ENCODE assay signal across 22 cellular contexts in genomic region chr3:122739172-122739571, GRCh38. TPM values are rescaled to one million over a fixed set of nuclear protein-coding genes. Genes with fewer than 3 reads are reported as not detected.
DNase-seq lines count a peak whose midpoint lies in the region; ATAC-seq, FAIRE-seq and TF ChIP-seq lines count a peak whose summit lies in the region.
"Had no signal": no experiment of that assay in that cellular context is flagged by ENCODE, and none has a peak within 500 bp of the region (broad histone marks: within the 10 kb centered on the region; RNA-seq: fewer than 3 reads in every experiment).

No MANE protein-coding gene starts in this region.

- ATAC-seq in memory B cell (ENCODE audit: low read depth), result no peak
- ATAC-seq in activated CD8-positive, alpha-beta T cell treated with anti-CD3 and anti-CD28 coated beads for 36 hours, result no peak
- ATAC-seq: CD8-positive, alpha-beta T cell; HCT116 had no signal

- H3K4me3 ChIP-seq in HUES48 (ENCODE audit: low read depth, low read length) (no peak overlapping the region), H1 (ENCODE audit: extremely low read depth in 1 of 4, insufficient read depth in 2 of 4, low read depth in 3 of 4, low read length in 4 of 4) (no peak overlapping the region), neural progenitor cell (no peak overlapping the region)
- H3K4me3 ChIP-seq: BLaER1 had no signal

- H3K4me3 Mint-ChIP-seq in memory B cell, result no peak overlapping the region
- H3K4me3 Mint-ChIP-seq in neural progenitor cell, result no peak overlapping the region
- H3K4me3 Mint-ChIP-seq in activated CD8-positive, alpha-beta T cell treated with anti-CD3 and anti-CD28 coated beads for 36 hours, result no peak overlapping the region
- H3K4me3 Mint-ChIP-seq: B cell; CD8-positive, alpha-beta T cell; H9 had no signal

- no peak overlapping the region for H3K23ac ChIP-seq in H1 (ENCODE audit: insufficient read length)

- no peak overlapping the region for H3K14ac ChIP-seq in H1 (ENCODE audit: insufficient read length)

- TF ChIP-seq RAD21 in H1 (IDR thresholded peaks at IDR 0.05 in 1 of 2, conservative IDR thresholded peaks at IDR 0.05 in 1 of 2; ENCODE audit: low read depth in 2 of 2, low read length in 2 of 2), result no peak

- no peak for DNase-seq in GM19239 (ENCODE audit: insufficient read length, low spot score)
- no peak for DNase-seq in H1 (ENCODE audit: low read depth in 1 of 2, low spot score in 2 of 2)
- no peak for DNase-seq in memory B cell (ENCODE audit: low spot score in 2 of 2)
- DNase-seq in inferior parietal cortex (ENCODE audit: extremely low spot score), result no peak
- DNase-seq in neural progenitor cell (ENCODE audit: low spot score), result no peak
- no peak for DNase-seq in activated CD8-positive, alpha-beta T cell treated with anti-CD3 and anti-CD28 coated beads for 36 hours
- DNase-seq: Caco-2; CD4-positive, CD25-positive, alpha-beta regulatory T cell; CD8-positive, alpha-beta T cell; DMS153; DND-41; GOT3; H9 had no signal

- no peak overlapping the region for H4K5ac ChIP-seq in H1 (ENCODE audit: insufficient read length, low read depth, low read length)

- H3K79me1 ChIP-seq in H1 (ENCODE audit: low read depth, low read length), result no peaks in the 10 kb centered on the region

- no peak overlapping the region for H4K8ac ChIP-seq in H1 (ENCODE audit: extremely low read depth, insufficient read depth, low read length)

- no peak overlapping the region for H2BK5ac ChIP-seq in H1 (ENCODE audit: low read depth, low read length)

- intact Hi-C loops in activated CD8-positive, alpha-beta T cell treated with anti-CD3 and anti-CD28 coated beads for 36 hours (cut with micrococcal nuclease), result no loop called here

- no peak overlapping the region for H2AFZ ChIP-seq in H1 (ENCODE audit: low read length)
- H2AFZ ChIP-seq in neural progenitor cell (replicated peaks), result no peak overlapping the region

- no peak overlapping the region for H2BK120ac ChIP-seq in H1 (replicated peaks; ENCODE audit: low read depth, low read length)

- H3K27me3 ChIP-seq in HUES48 (ENCODE audit: control insufficient read depth, insufficient read depth, low read length) (no peaks in the 10 kb centered on the region), H1 (replicated peaks in 1 of 4; ENCODE audit: control insufficient read depth in 3 of 4, extremely low read depth in 1 of 4, insufficient read depth in 3 of 4, low read length in 3 of 4) (no peaks in the 10 kb centered on the region), neural progenitor cell (no peaks in the 10 kb centered on the region)
- H3K27me3 ChIP-seq: BLaER1 had no signal

- H3K27ac Mint-ChIP-seq in memory B cell (peak overlapping the region; percentile 68), neural progenitor cell (no peak overlapping the region)
- no peak overlapping the region for H3K27ac Mint-ChIP-seq in activated CD8-positive, alpha-beta T cell treated with anti-CD3 and anti-CD28 coated beads for 36 hours
- H3K27ac Mint-ChIP-seq: B cell; CD4-positive, CD25-positive, alpha-beta regulatory T cell; CD8-positive, alpha-beta T cell had no signal

- H2BK12ac ChIP-seq in H1 (ENCODE audit: low read depth, low read length), result no peak overlapping the region

- H3F3A ChIP-seq in neural progenitor cell (ENCODE audit: low read depth), result peaks cover 6% of the 10 kb centered on the region

- peaks cover 12% of the 10 kb centered on the region; the same call in 1 of the 2 replicates for H3K36me3 ChIP-seq in HUES48 (ENCODE audit: control insufficient read depth, insufficient read depth, low read length)
- peaks cover 0 to 11% (median 3%) of the 10 kb centered on the region in 4 experiments; a peak in 3 of 8 replicates for H3K36me3 ChIP-seq in H1 (ENCODE audit: control insufficient read depth in 2 of 4, insufficient read depth in 4 of 4, low read length in 3 of 4)
- H3K36me3 ChIP-seq in neural progenitor cell, result no peaks in the 10 kb centered on the region

- H3K9ac ChIP-seq in HUES48 (ENCODE audit: low read depth, low read length), result no peak overlapping the region
- no peak overlapping the region for H3K9ac ChIP-seq in H1 (replicated peaks in 1 of 4; ENCODE audit: extremely low read depth in 1 of 4, low read depth in 3 of 4, low read length in 3 of 4)
- H3K9ac ChIP-seq in neural progenitor cell, result no peak overlapping the region
- H3K9ac ChIP-seq: BLaER1 had no signal

- no peak overlapping the region for H3K4me2 ChIP-seq in H1 (ENCODE audit: insufficient read depth in 1 of 2, low read depth in 2 of 2, low read length in 2 of 2)
- H3K4me2 ChIP-seq in neural progenitor cell, result no peak overlapping the region
- H3K4me2 ChIP-seq: BLaER1 had no signal

- H3K79me2 ChIP-seq in H1 (ENCODE audit: control insufficient read depth in 1 of 2, insufficient read depth in 2 of 2, low read length in 2 of 2) (no peaks in the 10 kb centered on the region), neural progenitor cell (ENCODE audit: low read depth) (no peaks in the 10 kb centered on the region)

- no peak for TF ChIP-seq EP300 in H1 (IDR thresholded peaks at IDR 0.05; ENCODE audit: borderline replicate concordance in 1 of 2, low read depth in 2 of 2, low read length in 2 of 2)

- H3K4ac ChIP-seq in H1 (replicated peaks; ENCODE audit: insufficient read length, low read depth, low read length), result no peak overlapping the region

- no peak for TF ChIP-seq CTCF in H1 (IDR thresholded peaks at IDR 0.05; ENCODE audit: control extremely low read depth in 1 of 3, insufficient read depth in 1 of 3, low read depth in 1 of 3, low read length in 3 of 3)
- TF ChIP-seq CTCF in neural progenitor cell (IDR thresholded peaks at IDR 0.05), result no peak
- TF ChIP-seq CTCF in activated CD8-positive, alpha-beta T cell treated with anti-CD3 and anti-CD28 coated beads for 36 hours (IDR thresholded peaks at IDR 0.05), result no peak

- H3K27ac ChIP-seq in HUES48 (ENCODE audit: low read depth, low read length) (peak overlapping the region; percentile 63), H1 (ENCODE audit: low read depth, low read length) (no peak overlapping the region), neural progenitor cell (no peak overlapping the region)
- H3K27ac ChIP-seq: 22Rv1, BLaER1, C4-2B had no signal

- H3K4me1 Mint-ChIP-seq in memory B cell, result no peaks in the 10 kb centered on the region
- H3K4me1 Mint-ChIP-seq in neural progenitor cell, result no peaks in the 10 kb centered on the region
- H3K4me1 Mint-ChIP-seq in activated CD8-positive, alpha-beta T cell treated with anti-CD3 and anti-CD28 coated beads for 36 hours (ENCODE audit: low read depth), result no peaks in the 10 kb centered on the region
- H3K4me1 Mint-ChIP-seq: B cell had no signal

- no peak overlapping the region for H4K91ac ChIP-seq in H1 (replicated peaks; ENCODE audit: insufficient read length, low read length)

- H3K9me3 Mint-ChIP-seq in memory B cell, result no peaks in the 10 kb centered on the region
- no peaks in the 10 kb centered on the region for H3K9me3 Mint-ChIP-seq in neural progenitor cell
- peaks cover 5% of the 10 kb centered on the region for H3K9me3 Mint-ChIP-seq in activated CD8-positive, alpha-beta T cell treated with anti-CD3 and anti-CD28 coated beads for 36 hours

- H4K20me1 ChIP-seq in H1 (replicated peaks in 1 of 2; ENCODE audit: control insufficient read depth in 1 of 2, insufficient read depth in 2 of 2, low read length in 2 of 2) (no peaks in the 10 kb centered on the region), neural progenitor cell (ENCODE audit: low read depth) (no peaks in the 10 kb centered on the region)
- H4K20me1 ChIP-seq: BLaER1 had no signal

- no peaks in the 10 kb centered on the region for H3K9me3 ChIP-seq in HUES48 (ENCODE audit: control insufficient read depth, insufficient read depth, low read length)
- H3K9me3 ChIP-seq in H1 (ENCODE audit: insufficient read depth in 2 of 2, low read depth in 1 of 2, low read length in 1 of 2), result no peaks in the 10 kb centered on the region
- no peaks in the 10 kb centered on the region for H3K9me3 ChIP-seq in neural progenitor cell (ENCODE audit: low read depth)
- H3K9me3 ChIP-seq: Caco-2 had no signal

- CTCF ChIA-PET in H1 (lab: Charles Lee; ENCODE audit: partially characterized antibody), result interaction anchor here (0.7 to 1.3 kb wide), 2 partner anchors 16 to 20 kb away, joined by 3 to 5 read pairs; no protein-coding TSS in a partner anchor
- CTCF ChIA-PET in activated CD8-positive, alpha-beta T cell treated with anti-CD3 and anti-CD28 coated beads for 36 hours (lab: Charles Lee), result no interaction called here

- H3K23me2 ChIP-seq in H1 (ENCODE audit: low read depth, low read length), result no peaks in the 10 kb centered on the region

- TF ChIP-seq POLR2A in H1 (IDR thresholded peaks at IDR 0.05; ENCODE audit: control extremely low read depth in 1 of 2, low read depth in 2 of 2, low read length in 2 of 2), result no peak

- peaks cover 33% of the 10 kb centered on the region for H3K36me3 Mint-ChIP-seq in memory B cell
- H3K36me3 Mint-ChIP-seq in neural progenitor cell, result peaks cover 27% of the 10 kb centered on the region
- H3K36me3 Mint-ChIP-seq in activated CD8-positive, alpha-beta T cell treated with anti-CD3 and anti-CD28 coated beads for 36 hours (ENCODE audit: low read depth), result peaks cover 37% of the 10 kb centered on the region

- H2BK20ac ChIP-seq in H1 (ENCODE audit: low read length), result no peak overlapping the region

- no peak overlapping the region for H2AK5ac ChIP-seq in H1 (ENCODE audit: low read depth, low read length)

- no peak overlapping the region for H3K56ac ChIP-seq in H1 (replicated peaks; ENCODE audit: insufficient read length, low read depth, low read length)

- H3K27me3 Mint-ChIP-seq in memory B cell, result no peaks in the 10 kb centered on the region
- no peaks in the 10 kb centered on the region for H3K27me3 Mint-ChIP-seq in neural progenitor cell (ENCODE audit: insufficient read depth, low read depth)
- no peaks in the 10 kb centered on the region for H3K27me3 Mint-ChIP-seq in activated CD8-positive, alpha-beta T cell treated with anti-CD3 and anti-CD28 coated beads for 36 hours
- H3K27me3 Mint-ChIP-seq: B cell; CD4-positive, CD25-positive, alpha-beta regulatory T cell had no signal

- POLR2A ChIA-PET in H1 (lab: Charles Lee; ENCODE audit: partially characterized antibody), result interaction anchor here (1.2 kb wide), 1 partner anchor 10 kb away, joined by 4 read pairs; no protein-coding TSS in a partner anchor
- POLR2A ChIA-PET in activated CD8-positive, alpha-beta T cell treated with anti-CD3 and anti-CD28 coated beads for 36 hours (lab: Charles Lee), result no interaction called here

- WGBS in H1 (ENCODE audit: extremely low coverage in 1 of 2, insufficient coverage in 1 of 2, insufficient read length in 1 of 2, insufficient replicate concordance in 2 of 2, low coverage in 1 of 2, low lambda C conversion rate in 2 of 2, missing lambda C conversion rate in 1 of 2), 2 experiments, result 47% methylated on average over 3 of the region's 3 CpGs; no CpG with 5 or more reads in 1 of the 2 experiments

- no peak overlapping the region for H3K18ac ChIP-seq in H1 (ENCODE audit: extremely low read depth, low read length)

- H3K4me1 ChIP-seq in HUES48 (ENCODE audit: control insufficient read depth, insufficient read depth, low read length), result peaks cover 8% of the 10 kb centered on the region
- H3K4me1 ChIP-seq in H1 (replicated peaks in 1 of 4; ENCODE audit: control insufficient read depth in 3 of 4, insufficient read depth in 4 of 4, low read length in 3 of 4), result peaks cover 0 to 4% (median 2%) of the 10 kb centered on the region in 4 experiments; a peak in 3 of 7 replicates
- H3K4me1 ChIP-seq in neural progenitor cell, result no peaks in the 10 kb centered on the region
- H3K4me1 ChIP-seq: BLaER1, Caco-2 had no signal

- H2BK15ac ChIP-seq in H1 (ENCODE audit: low read length), result no peak overlapping the region

- peak; percentile 4 for FAIRE-seq in GM19239 (lab: Jason Lieb, UNC)
- FAIRE-seq in H1 (lab: Jason Lieb, UNC), result peak; percentile 7
- FAIRE-seq: A204.1, G401.6, GM12892 had no signal

RNA-seq across cellular contexts. Expression of gene HSPBAP1, which starts 54.5 kb away (rescaled TPM):
- total RNA-seq in H1 (2021; fragmentation: NEBNext Ultra II Directional; extraction: Animal tissue kit (Norgen Biotek cat#: 25700)), result 8.3 and 8.7 TPM in 2 replicates
- polyA plus RNA-seq in H1 (2011; rRNA removed), result 3.8 and 7.5 TPM in 2 replicates
- polyA plus RNA-seq in H1 (2011; cell fraction: cytosol; rRNA removed), result 7.8 TPM
- 5.4 TPM for polyA plus RNA-seq in H1 (2011; cell fraction: nucleus; rRNA removed)
- polyA plus RNA-seq in H1 (2012, experiment 1 of 2), result 7.9 to 11.5 TPM (median 8.5 TPM) in 4 replicates
- polyA plus RNA-seq in H1 (2012, experiment 2 of 2), result 1.1 TPM
- 7.1 TPM for polyA plus RNA-seq in H1 (2013, experiment 1 of 2)
- 6.2 TPM for polyA plus RNA-seq in H1 (2013, experiment 2 of 2)
- 9.9 and 10.5 TPM in 2 replicates for polyA minus RNA-seq in H1 (2011; rRNA and poly(A)+ RNA removed)
- 4.4 TPM for polyA minus RNA-seq in H1 (2011; cell fraction: cytosol; rRNA and poly(A)+ RNA removed)
- 14.0 TPM for polyA minus RNA-seq in H1 (2011; cell fraction: nucleus; rRNA and poly(A)+ RNA removed)
- 11.1 and 15.0 TPM in 2 replicates for total RNA-seq in neural progenitor cell (ENCODE audit: low replicate concordance)
- 1 to 10 TPM; 4.0 to 4.2 TPM for total RNA-seq in activated CD8-positive, alpha-beta T cell treated with anti-CD3 and anti-CD28 coated beads for 36 hours

RNA-seq across cellular contexts. Expression of gene SLC49A4, which starts 55.7 kb away (rescaled TPM):
- total RNA-seq in H1 (2021; fragmentation: NEBNext Ultra II Directional; extraction: Animal tissue kit (Norgen Biotek cat#: 25700)), result 10.2 and 10.5 TPM in 2 replicates
- polyA plus RNA-seq in H1 (2011; rRNA removed), result 5.5 and 9.5 TPM in 2 replicates
- 8.2 TPM for polyA plus RNA-seq in H1 (2011; cell fraction: cytosol; rRNA removed)
- polyA plus RNA-seq in H1 (2011; cell fraction: nucleus; rRNA removed), result 3.3 TPM
- 6.5 to 8.5 TPM (median 7.1 TPM) in 4 replicates for polyA plus RNA-seq in H1 (2012, experiment 1 of 2)
- polyA plus RNA-seq in H1 (2012, experiment 2 of 2), result 2.9 TPM
- 9.1 TPM for polyA plus RNA-seq in H1 (2013, experiment 1 of 2)
- polyA plus RNA-seq in H1 (2013, experiment 2 of 2), result 12.1 TPM
- polyA minus RNA-seq in H1 (2011; rRNA and poly(A)+ RNA removed), result 8.5 and 11.3 TPM in 2 replicates
- 5.7 TPM for polyA minus RNA-seq in H1 (2011; cell fraction: cytosol; rRNA and poly(A)+ RNA removed)
- 12.4 TPM for polyA minus RNA-seq in H1 (2011; cell fraction: nucleus; rRNA and poly(A)+ RNA removed)
- total RNA-seq in neural progenitor cell (ENCODE audit: low replicate concordance), result 20.9 and 21.6 TPM in 2 replicates
- 1 to 10 TPM; 1.6 to 1.9 TPM for total RNA-seq in activated CD8-positive, alpha-beta T cell treated with anti-CD3 and anti-CD28 coated beads for 36 hours

RNA-seq across cellular contexts. Expression of gene PARP14, which starts 58.5 kb away (rescaled TPM):
- 15.9 and 17.6 TPM in 2 replicates for total RNA-seq in H1 (2021; fragmentation: NEBNext Ultra II Directional; extraction: Animal tissue kit (Norgen Biotek cat#: 25700))
- polyA plus RNA-seq in H1 (2011; rRNA removed), result 8.2 and 12.6 TPM in 2 replicates
- polyA plus RNA-seq in H1 (2011; cell fraction: cytosol; rRNA removed), result 11.1 TPM
- polyA plus RNA-seq in H1 (2011; cell fraction: nucleus; rRNA removed), result 11.2 TPM
- 9.6 to 13.3 TPM (median 11.2 TPM) in 4 replicates for polyA plus RNA-seq in H1 (2012, experiment 1 of 2)
- polyA plus RNA-seq in H1 (2012, experiment 2 of 2), result 0.62 TPM
- 9.4 TPM for polyA plus RNA-seq in H1 (2013, experiment 1 of 2)
- polyA plus RNA-seq in H1 (2013, experiment 2 of 2), result 8.4 TPM
- 23.2 and 29.5 TPM in 2 replicates for polyA minus RNA-seq in H1 (2011; rRNA and poly(A)+ RNA removed)
- 14.2 TPM for polyA minus RNA-seq in H1 (2011; cell fraction: cytosol; rRNA and poly(A)+ RNA removed)
- 25.1 TPM for polyA minus RNA-seq in H1 (2011; cell fraction: nucleus; rRNA and poly(A)+ RNA removed)
- total RNA-seq in neural progenitor cell (ENCODE audit: low replicate concordance), result 2.6 and 6.1 TPM in 2 replicates
- total RNA-seq in activated CD8-positive, alpha-beta T cell treated with anti-CD3 and anti-CD28 coated beads for 36 hours, result 10 to 100 TPM; 53.1 to 53.3 TPM
